In genomic region chr1:248873409-248873992, GRCh38 we compare ENCODE assay signal across 8 cellular contexts. TPM values are rescaled to one million over a fixed set of nuclear protein-coding genes. Genes with fewer than 3 reads are reported as not detected.
A peak's percentile ranks its signal among the peaks of the same experiment; 100 is the strongest.
DNase-seq lines count a peak whose midpoint lies in the region; ATAC-seq and TF ChIP-seq lines count a peak whose summit lies in the region.

No MANE protein-coding gene starts in this region.

- ATAC-seq in GM19025 (IDR thresholded peaks at IDR 0.05; ENCODE audit: low read depth, unreplicated experiment) (peak; percentile 76), HG03354 (IDR thresholded peaks at IDR 0.05; ENCODE audit: poor library complexity, severe bottlenecking, unreplicated experiment) (peak; percentile 82)

- DNase-seq in AG09309 (ENCODE audit: low read depth) (peak; percentile 87), NCI-H446 (lab: John Stamatoyannopoulos, UW) (peak; percentile 93 to 97), cerebellum (ENCODE audit: low spot score) (peak; percentile 92), kidney glomerular epithelial cell (lab: John Stamatoyannopoulos, UW) (peak; percentile 94)
- peak; percentile 97 for DNase-seq in activated CD4-positive, CD25-positive, alpha-beta regulatory T cell treated with anti-CD3 and anti-CD28 coated beads, Interleukin-2, amount 50 U/mL, for 72 hours
- DNase-seq in stimulated activated CD4-positive, alpha-beta T cell treated with anti-CD3 and anti-CD28 coated beads, Interleukin-15, amount 100 ng/mL, for 48 hours (ENCODE audit: low read depth in 2 of 2), result peak; percentile 91 to 92

- no peak for TF ChIP-seq CTCF in AG09309 (IDR thresholded peaks at IDR 0.05; ENCODE audit: control insufficient read depth, insufficient read depth, low read depth, low read length, missing control alignments)

- H3K4me3 ChIP-seq in AG09309 (ENCODE audit: control insufficient read depth, low read depth, low read length), result peak overlapping the region; percentile 78

RNA-seq across cellular contexts. Expression of gene ZNF692, which starts 14.6 kb away (rescaled TPM):
- 30.9 TPM for total RNA-seq in cerebellum

RNA-seq across cellular contexts. Expression of gene PGBD2, which starts 32.5 kb away (rescaled TPM):
- total RNA-seq in cerebellum, result 10.0 TPM

RNA-seq across cellular contexts. Expression of gene ZNF672, which starts 35.5 kb away (rescaled TPM):
- 16.1 TPM for total RNA-seq in cerebellum

RNA-seq across cellular contexts. Expression of gene SH3BP5L, which starts 47.8 kb away (rescaled TPM):
- total RNA-seq in cerebellum, result 20.9 TPM

Comparison
In these comparisons a context has a peak if more than half of its experiments do, and no peak if none do; other contexts are left out.
1. Peak in every context shown above with its lines: DNase-seq, ATAC-seq and H3K4me3 ChIP-seq.